8 cellular contexts compared by ENCODE assay signal in the genomic region with DNA sequence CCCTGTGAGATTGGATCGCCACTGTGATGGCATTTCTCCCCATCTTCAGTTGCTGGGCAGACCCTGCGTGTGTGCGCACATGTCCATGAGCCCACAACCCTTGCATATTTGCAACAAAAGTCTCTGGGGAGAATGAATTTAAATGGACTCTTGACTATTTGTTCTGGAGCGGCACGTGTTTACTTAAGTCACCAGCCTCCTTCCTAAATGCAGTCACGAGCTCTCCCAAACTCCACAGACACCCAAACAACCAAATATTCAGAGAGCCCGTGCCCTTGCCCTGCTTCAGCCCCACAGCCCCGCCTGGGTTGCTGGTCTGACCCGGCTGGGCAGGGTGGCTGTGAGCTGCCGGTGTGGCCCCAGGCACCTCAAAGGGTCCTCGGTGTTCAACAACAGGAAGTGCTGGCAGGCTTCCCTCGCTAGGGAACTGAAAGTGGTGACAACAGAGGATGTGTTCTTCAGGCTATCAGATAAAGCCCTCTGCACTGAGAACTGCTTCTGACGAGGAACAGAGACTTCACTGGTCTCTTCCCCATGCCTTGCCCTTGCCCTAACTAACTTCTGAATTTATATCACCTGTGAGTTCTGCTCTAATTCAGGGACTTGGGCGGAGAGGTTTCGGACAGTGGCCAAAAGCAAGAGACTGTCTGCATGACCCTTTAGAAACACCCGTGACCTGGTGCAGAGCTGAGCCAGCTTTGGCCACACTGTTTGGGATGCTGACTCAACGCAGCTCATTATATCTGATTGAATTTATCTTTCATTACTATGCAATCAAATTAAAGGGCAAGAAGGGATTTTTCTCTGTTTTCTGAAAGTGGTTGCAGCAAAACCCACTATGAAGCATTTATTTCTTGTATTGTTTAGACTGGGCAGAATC. TPM values are rescaled to one million over a fixed set of nuclear protein-coding genes. Genes with fewer than 3 reads are reported as not detected.
DNase-seq lines count a peak whose midpoint lies in the region; ATAC-seq and TF ChIP-seq lines count a peak whose summit lies in the region.

No MANE protein-coding gene starts in this region.

- peak overlapping the region; percentile 73 for H3K4me3 Mint-ChIP-seq in activated T-helper 2 cell treated with anti-CD3 and anti-CD28 coated beads, Interferon-gamma antibody, Interleukin-2, Interleukin-4, amounts not matched to agents 10 μg/mL and 5 μg/mL and 100 μg/mL, durations not matched to agents 14 hours and 24 hours and 36 hours (ENCODE audit: low read depth)

- ATAC-seq in GM18868 (IDR thresholded peaks at IDR 0.05; ENCODE audit: unreplicated experiment) (peak; percentile 99), HG03025 (IDR thresholded peaks at IDR 0.05; ENCODE audit: low FRiP score, unreplicated experiment) (peak; percentile 99)

- H3K27me3 ChIP-seq in Peyer's patch (no peaks in the 10 kb centered on the region), cardiac muscle cell (no peaks in the 10 kb centered on the region), skeletal muscle satellite cell (ENCODE audit: control insufficient read depth, insufficient read depth, low read length) (no peaks in the 10 kb centered on the region)

- intact Hi-C loops in activated T-helper 2 cell treated with anti-CD3 and anti-CD28 coated beads, Interferon-gamma antibody, Interleukin-2, Interleukin-4, amounts not matched to agents 10 μg/mL and 5 μg/mL and 100 μg/mL, durations not matched to agents 14 hours and 24 hours and 36 hours (cut with micrococcal nuclease): loop anchor here (1.0 to 5.0 kb wide), 4 partner anchors 9 to 1216 kb away; no protein-coding TSS in a partner anchor

- DNase-seq in Peyer's patch (peak; percentile 69 to 96 (median 92)), cardiac muscle cell (ENCODE audit: low read depth in 1 of 2, low spot score in 1 of 2) (peak; percentile 80 to 91), ACHN (no peak), NCI-H1436 (lab: John Stamatoyannopoulos, UW) (no peak)
- DNase-seq in activated T-helper 2 cell treated with anti-CD3 and anti-CD28 coated beads, Interferon-gamma antibody, Interleukin-2, Interleukin-4, amounts not matched to agents 10 μg/mL and 5 μg/mL and 100 μg/mL, durations not matched to agents 14 hours and 24 hours and 36 hours (ENCODE audit: low spot score): peak; percentile 75

- H3K36me3 ChIP-seq in Peyer's patch: no peaks in the 10 kb centered on the region
- no peaks in the 10 kb centered on the region for H3K36me3 ChIP-seq in cardiac muscle cell
- H3K36me3 ChIP-seq in skeletal muscle satellite cell (ENCODE audit: insufficient read depth, low read length): no peaks in the 10 kb centered on the region

- no peaks in the 10 kb centered on the region for H3K27me3 Mint-ChIP-seq in activated T-helper 2 cell treated with anti-CD3 and anti-CD28 coated beads, Interferon-gamma antibody, Interleukin-2, Interleukin-4, amounts not matched to agents 10 μg/mL and 5 μg/mL and 100 μg/mL, durations not matched to agents 14 hours and 24 hours and 36 hours (ENCODE audit: low read depth)

- TF ChIP-seq CTCF in Peyer's patch (IDR thresholded peaks at IDR 0.05) (no peak), cardiac muscle cell (IDR thresholded peaks at IDR 0.05; ENCODE audit: low read depth, low read length) (no peak)

- no peaks in the 10 kb centered on the region for H3K9me3 Mint-ChIP-seq in activated T-helper 2 cell treated with anti-CD3 and anti-CD28 coated beads, Interferon-gamma antibody, Interleukin-2, Interleukin-4, amounts not matched to agents 10 μg/mL and 5 μg/mL and 100 μg/mL, durations not matched to agents 14 hours and 24 hours and 36 hours

- H3K4me3 ChIP-seq in Peyer's patch: peak overlapping the region in 3 of 4 donors; percentile 12 to 46 (median 32)
- H3K4me3 ChIP-seq in cardiac muscle cell: no peak overlapping the region
- H3K4me3 ChIP-seq in skeletal muscle satellite cell (ENCODE audit: low read length): peak overlapping the region; percentile 5

- in situ Hi-C loops in ACHN (cut with HindIII; ENCODE audit: low pct_ligation_motif_present, low pct_unique_long_range_greater_than_20kb, low sequenced_read_pairs): no loop called here

- peaks cover 55% of the 10 kb centered on the region for H3K4me1 Mint-ChIP-seq in activated T-helper 2 cell treated with anti-CD3 and anti-CD28 coated beads, Interferon-gamma antibody, Interleukin-2, Interleukin-4, amounts not matched to agents 10 μg/mL and 5 μg/mL and 100 μg/mL, durations not matched to agents 14 hours and 24 hours and 36 hours (ENCODE audit: low read depth)

- peak; percentile 18 to 38 for TF ChIP-seq POLR2A in Peyer's patch (IDR thresholded peaks at IDR 0.05)

- no peaks in the 10 kb centered on the region for H3K9me3 ChIP-seq in Peyer's patch
- no peaks in the 10 kb centered on the region for H3K9me3 ChIP-seq in cardiac muscle cell (ENCODE audit: low read depth)
- H3K9me3 ChIP-seq in skeletal muscle satellite cell (replicated peaks; ENCODE audit: low read length): no peaks in the 10 kb centered on the region

- no peak overlapping the region for H3K9ac ChIP-seq in skeletal muscle satellite cell (ENCODE audit: low read depth, low read length)

- H3K4me2 ChIP-seq in skeletal muscle satellite cell (ENCODE audit: low read length): peak overlapping the region; percentile 57

- H3K27ac ChIP-seq in Peyer's patch: peak overlapping the region; percentile 80 to 83 (median 82)
- peak overlapping the region; percentile 4 for H3K27ac ChIP-seq in cardiac muscle cell

- H3K36me3 Mint-ChIP-seq in activated T-helper 2 cell treated with anti-CD3 and anti-CD28 coated beads, Interferon-gamma antibody, Interleukin-2, Interleukin-4, amounts not matched to agents 10 μg/mL and 5 μg/mL and 100 μg/mL, durations not matched to agents 14 hours and 24 hours and 36 hours (ENCODE audit: low read depth): peaks cover 9% of the 10 kb centered on the region

- peak overlapping the region; percentile 97 for H3K27ac Mint-ChIP-seq in activated T-helper 2 cell treated with anti-CD3 and anti-CD28 coated beads, Interferon-gamma antibody, Interleukin-2, Interleukin-4, amounts not matched to agents 10 μg/mL and 5 μg/mL and 100 μg/mL, durations not matched to agents 14 hours and 24 hours and 36 hours

- H3K4me1 ChIP-seq in Peyer's patch: peaks cover 0 to 25% (median 15%) of the 10 kb centered on the region in 4 donors
- peaks cover 24% of the 10 kb centered on the region for H3K4me1 ChIP-seq in cardiac muscle cell (ENCODE audit: low read depth)
- H3K4me1 ChIP-seq in skeletal muscle satellite cell (ENCODE audit: control insufficient read depth, insufficient read depth, low read length): peaks cover 19% of the 10 kb centered on the region

RNA-seq across cellular contexts. Expression of gene CD180, which starts 19.2 kb away (rescaled TPM):
- total RNA-seq in Peyer's patch (1 to 10 TPM in 2 of 4 donors, under 1 TPM in 2; 0.18 to 5.0 (median 1.0) TPM), cardiac muscle cell (not detected in 2 replicates)
- total RNA-seq in activated T-helper 2 cell treated with anti-CD3 and anti-CD28 coated beads, Interferon-gamma antibody, Interleukin-2, Interleukin-4, amounts not matched to agents 10 μg/mL and 5 μg/mL and 100 μg/mL, durations not matched to agents 14 hours and 24 hours and 36 hours: 0.02 TPM in 2 replicates
- polyA plus RNA-seq in cardiac muscle cell: not detected in 2 replicates
- total RNA-seq in skeletal muscle satellite cell (2012; rRNA removed): not detected in 2 replicates

Comparison
In these comparisons a context has a peak if more than half of its experiments do, and no peak if none do; other contexts are left out.
1. DNase-seq: peak in Peyer's patch (3 of 3), activated T-helper 2 cell treated with anti-CD3 and anti-CD28 coated beads, Interferon-gamma antibody, Interleukin-2, Interleukin-4, amounts not matched to agents 10 μg/mL and 5 μg/mL and 100 μg/mL, durations not matched to agents 14 hours and 24 hours and 36 hours (single experiment) and cardiac muscle cell (2 of 2); none in ACHN (single experiment) and NCI-H1436 (single experiment).